In the genomic region with DNA sequence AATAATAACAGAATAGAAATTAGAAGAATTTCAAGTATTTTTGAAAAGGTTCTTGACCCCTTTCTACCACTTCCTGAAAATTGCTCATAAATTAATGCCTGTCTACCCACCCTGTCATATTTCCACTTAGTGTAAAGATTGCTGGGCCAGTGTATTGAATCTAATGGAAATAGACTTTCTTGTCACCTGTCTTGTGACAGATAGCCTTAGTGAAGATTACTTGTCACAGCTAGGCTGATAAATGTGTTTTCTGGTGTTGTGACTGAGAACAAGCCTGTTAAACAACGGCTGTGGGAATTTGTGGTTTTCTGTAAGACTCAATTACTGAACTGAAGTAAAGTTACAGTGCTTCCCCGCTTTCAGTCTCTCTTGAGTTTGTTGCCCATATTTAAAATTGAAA, we compare ENCODE assay signal across 1 cellular context.
TF ChIP-seq lines count a peak whose summit lies in the region.

No MANE protein-coding gene starts in this region.

TF ChIP-seq in GM12878, 131 proteins besides CTCF, POLR2A, EP300 and RAD21 (continued from another document):
- TF ChIP-seq, protein P1, sequence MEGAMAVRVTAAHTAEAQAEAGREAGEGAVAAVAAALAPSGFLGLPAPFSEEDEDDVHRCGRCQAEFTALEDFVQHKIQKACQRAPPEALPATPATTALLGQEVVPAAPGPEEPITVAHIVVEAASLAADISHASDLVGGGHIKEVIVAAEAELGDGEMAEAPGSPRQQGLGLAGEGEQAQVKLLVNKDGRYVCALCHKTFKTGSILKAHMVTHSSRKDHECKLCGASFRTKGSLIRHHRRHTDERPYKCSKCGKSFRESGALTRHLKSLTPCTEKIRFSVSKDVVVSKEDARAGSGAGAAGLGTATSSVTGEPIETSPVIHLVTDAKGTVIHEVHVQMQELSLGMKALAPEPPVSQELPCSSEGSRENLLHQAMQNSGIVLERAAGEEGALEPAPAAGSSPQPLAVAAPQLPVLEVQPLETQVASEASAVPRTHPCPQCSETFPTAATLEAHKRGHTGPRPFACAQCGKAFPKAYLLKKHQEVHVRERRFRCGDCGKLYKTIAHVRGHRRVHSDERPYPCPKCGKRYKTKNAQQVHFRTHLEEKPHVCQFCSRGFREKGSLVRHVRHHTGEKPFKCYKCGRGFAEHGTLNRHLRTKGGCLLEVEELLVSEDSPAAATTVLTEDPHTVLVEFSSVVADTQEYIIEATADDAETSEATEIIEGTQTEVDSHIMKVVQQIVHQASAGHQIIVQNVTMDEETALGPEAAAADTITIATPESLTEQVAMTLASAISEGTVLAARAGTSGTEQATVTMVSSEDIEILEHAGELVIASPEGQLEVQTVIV (IDR thresholded peaks at IDR 0.05; ENCODE audit: borderline replicate concordance, partially characterized antibody) = no peak
- TF ChIP-seq SMARCA5 (IDR thresholded peaks at IDR 0.05) = peak; percentile 54; the same call in 1 of the 2 replicates
- peak; percentile 91 for TF ChIP-seq IKZF1 (conservative IDR thresholded peaks at IDR 0.05)
- TF ChIP-seq, protein P2, sequence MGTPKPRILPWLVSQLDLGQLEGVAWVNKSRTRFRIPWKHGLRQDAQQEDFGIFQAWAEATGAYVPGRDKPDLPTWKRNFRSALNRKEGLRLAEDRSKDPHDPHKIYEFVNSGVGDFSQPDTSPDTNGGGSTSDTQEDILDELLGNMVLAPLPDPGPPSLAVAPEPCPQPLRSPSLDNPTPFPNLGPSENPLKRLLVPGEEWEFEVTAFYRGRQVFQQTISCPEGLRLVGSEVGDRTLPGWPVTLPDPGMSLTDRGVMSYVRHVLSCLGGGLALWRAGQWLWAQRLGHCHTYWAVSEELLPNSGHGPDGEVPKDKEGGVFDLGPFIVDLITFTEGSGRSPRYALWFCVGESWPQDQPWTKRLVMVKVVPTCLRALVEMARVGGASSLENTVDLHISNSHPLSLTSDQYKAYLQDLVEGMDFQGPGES (IDR thresholded peaks at IDR 0.05) = no peak
- TF ChIP-seq ETV6 (conservative IDR thresholded peaks at IDR 0.05 in 1 of 2, IDR thresholded peaks at IDR 0.05 in 1 of 2; ENCODE audit: borderline replicate concordance in 1 of 2, low read depth in 1 of 2) = 0 out of 4 replicates have a peak, but pooled peaks of 1 of the 2 experiments have one; percentile 57
- TF ChIP-seq CHD2 (IDR thresholded peaks at IDR 0.05; ENCODE audit: borderline replicate concordance, low read depth, low read length) = peak; percentile 66; the same call in 1 of the 2 replicates
- peak; percentile 82 for TF ChIP-seq MEF2B (IDR thresholded peaks at IDR 0.05; ENCODE audit: partially characterized antibody, poor library complexity, severe bottlenecking)
- TF ChIP-seq CREB1 (IDR thresholded peaks at IDR 0.05; ENCODE audit: low read depth) = 0 out of 2 replicates have a peak, but pooled peaks have one; percentile 23
- TF ChIP-seq, protein P3, sequence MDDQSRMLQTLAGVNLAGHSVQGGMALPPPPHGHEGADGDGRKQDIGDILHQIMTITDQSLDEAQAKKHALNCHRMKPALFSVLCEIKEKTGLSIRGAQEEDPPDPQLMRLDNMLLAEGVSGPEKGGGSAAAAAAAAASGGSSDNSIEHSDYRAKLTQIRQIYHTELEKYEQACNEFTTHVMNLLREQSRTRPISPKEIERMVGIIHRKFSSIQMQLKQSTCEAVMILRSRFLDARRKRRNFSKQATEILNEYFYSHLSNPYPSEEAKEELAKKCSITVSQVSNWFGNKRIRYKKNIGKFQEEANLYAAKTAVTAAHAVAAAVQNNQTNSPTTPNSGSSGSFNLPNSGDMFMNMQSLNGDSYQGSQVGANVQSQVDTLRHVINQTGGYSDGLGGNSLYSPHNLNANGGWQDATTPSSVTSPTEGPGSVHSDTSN (IDR thresholded peaks at IDR 0.05; ENCODE audit: insufficient replicate concordance, low read depth, low read length) = peak; percentile 92
- peak; percentile 93; the same call in 1 of the 2 replicates for TF ChIP-seq STAT3 (IDR thresholded peaks at IDR 0.05; ENCODE audit: low read depth, low read length)
- TF ChIP-seq RAD51 (IDR thresholded peaks at IDR 0.05) = peak; percentile 72; the same call in 1 of the 2 replicates
- TF ChIP-seq, protein P4, sequence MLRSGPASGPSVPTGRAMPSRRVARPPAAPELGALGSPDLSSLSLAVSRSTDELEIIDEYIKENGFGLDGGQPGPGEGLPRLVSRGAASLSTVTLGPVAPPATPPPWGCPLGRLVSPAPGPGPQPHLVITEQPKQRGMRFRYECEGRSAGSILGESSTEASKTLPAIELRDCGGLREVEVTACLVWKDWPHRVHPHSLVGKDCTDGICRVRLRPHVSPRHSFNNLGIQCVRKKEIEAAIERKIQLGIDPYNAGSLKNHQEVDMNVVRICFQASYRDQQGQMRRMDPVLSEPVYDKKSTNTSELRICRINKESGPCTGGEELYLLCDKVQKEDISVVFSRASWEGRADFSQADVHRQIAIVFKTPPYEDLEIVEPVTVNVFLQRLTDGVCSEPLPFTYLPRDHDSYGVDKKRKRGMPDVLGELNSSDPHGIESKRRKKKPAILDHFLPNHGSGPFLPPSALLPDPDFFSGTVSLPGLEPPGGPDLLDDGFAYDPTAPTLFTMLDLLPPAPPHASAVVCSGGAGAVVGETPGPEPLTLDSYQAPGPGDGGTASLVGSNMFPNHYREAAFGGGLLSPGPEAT (IDR thresholded peaks at IDR 0.05; ENCODE audit: low read depth) = peak; percentile 87
- TF ChIP-seq BCL11A (IDR thresholded peaks at IDR 0.05; ENCODE audit: low read depth, low read length) = peak; percentile 97
- no peak for TF ChIP-seq HDGF (IDR thresholded peaks at IDR 0.05)
- TF ChIP-seq, protein P5, sequence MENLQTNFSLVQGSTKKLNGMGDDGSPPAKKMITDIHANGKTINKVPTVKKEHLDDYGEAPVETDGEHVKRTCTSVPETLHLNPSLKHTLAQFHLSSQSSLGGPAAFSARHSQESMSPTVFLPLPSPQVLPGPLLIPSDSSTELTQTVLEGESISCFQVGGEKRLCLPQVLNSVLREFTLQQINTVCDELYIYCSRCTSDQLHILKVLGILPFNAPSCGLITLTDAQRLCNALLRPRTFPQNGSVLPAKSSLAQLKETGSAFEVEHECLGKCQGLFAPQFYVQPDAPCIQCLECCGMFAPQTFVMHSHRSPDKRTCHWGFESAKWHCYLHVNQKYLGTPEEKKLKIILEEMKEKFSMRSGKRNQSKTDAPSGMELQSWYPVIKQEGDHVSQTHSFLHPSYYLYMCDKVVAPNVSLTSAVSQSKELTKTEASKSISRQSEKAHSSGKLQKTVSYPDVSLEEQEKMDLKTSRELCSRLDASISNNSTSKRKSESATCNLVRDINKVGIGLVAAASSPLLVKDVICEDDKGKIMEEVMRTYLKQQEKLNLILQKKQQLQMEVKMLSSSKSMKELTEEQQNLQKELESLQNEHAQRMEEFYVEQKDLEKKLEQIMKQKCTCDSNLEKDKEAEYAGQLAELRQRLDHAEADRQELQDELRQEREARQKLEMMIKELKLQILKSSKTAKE (IDR thresholded peaks at IDR 0.05; ENCODE audit: low read depth, poor library complexity, severe bottlenecking) = peak; percentile 94
- TF ChIP-seq, protein P6, sequence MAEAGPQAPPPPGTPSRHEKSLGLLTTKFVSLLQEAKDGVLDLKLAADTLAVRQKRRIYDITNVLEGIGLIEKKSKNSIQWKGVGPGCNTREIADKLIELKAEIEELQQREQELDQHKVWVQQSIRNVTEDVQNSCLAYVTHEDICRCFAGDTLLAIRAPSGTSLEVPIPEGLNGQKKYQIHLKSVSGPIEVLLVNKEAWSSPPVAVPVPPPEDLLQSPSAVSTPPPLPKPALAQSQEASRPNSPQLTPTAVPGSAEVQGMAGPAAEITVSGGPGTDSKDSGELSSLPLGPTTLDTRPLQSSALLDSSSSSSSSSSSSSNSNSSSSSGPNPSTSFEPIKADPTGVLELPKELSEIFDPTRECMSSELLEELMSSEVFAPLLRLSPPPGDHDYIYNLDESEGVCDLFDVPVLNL (IDR thresholded peaks at IDR 0.05; ENCODE audit: low read depth, low read length) = no peak
- TF ChIP-seq POU2F2 (IDR thresholded peaks at IDR 0.05; ENCODE audit: borderline replicate concordance, low read depth, low read length) = peak; percentile 66; the same call in 1 of the 3 replicates
- TF ChIP-seq MEF2A (IDR thresholded peaks at IDR 0.05; ENCODE audit: insufficient read depth, low read depth, low read length) = no peak
- TF ChIP-seq BACH1 (IDR thresholded peaks at IDR 0.05; ENCODE audit: borderline replicate concordance) = peak; percentile 95; the same call in 1 of the 2 replicates
- peak; percentile 83 to 85; a peak in 3 of 4 replicates for TF ChIP-seq BHLHE40 (IDR thresholded peaks at IDR 0.05; ENCODE audit: borderline replicate concordance in 1 of 2, low read depth in 2 of 2, low read length in 1 of 2)
- peak; percentile 42; the same call in 1 of the 2 replicates for TF ChIP-seq IRF4 (IDR thresholded peaks at IDR 0.05; ENCODE audit: low read depth, low read length)
- TF ChIP-seq, protein P7, sequence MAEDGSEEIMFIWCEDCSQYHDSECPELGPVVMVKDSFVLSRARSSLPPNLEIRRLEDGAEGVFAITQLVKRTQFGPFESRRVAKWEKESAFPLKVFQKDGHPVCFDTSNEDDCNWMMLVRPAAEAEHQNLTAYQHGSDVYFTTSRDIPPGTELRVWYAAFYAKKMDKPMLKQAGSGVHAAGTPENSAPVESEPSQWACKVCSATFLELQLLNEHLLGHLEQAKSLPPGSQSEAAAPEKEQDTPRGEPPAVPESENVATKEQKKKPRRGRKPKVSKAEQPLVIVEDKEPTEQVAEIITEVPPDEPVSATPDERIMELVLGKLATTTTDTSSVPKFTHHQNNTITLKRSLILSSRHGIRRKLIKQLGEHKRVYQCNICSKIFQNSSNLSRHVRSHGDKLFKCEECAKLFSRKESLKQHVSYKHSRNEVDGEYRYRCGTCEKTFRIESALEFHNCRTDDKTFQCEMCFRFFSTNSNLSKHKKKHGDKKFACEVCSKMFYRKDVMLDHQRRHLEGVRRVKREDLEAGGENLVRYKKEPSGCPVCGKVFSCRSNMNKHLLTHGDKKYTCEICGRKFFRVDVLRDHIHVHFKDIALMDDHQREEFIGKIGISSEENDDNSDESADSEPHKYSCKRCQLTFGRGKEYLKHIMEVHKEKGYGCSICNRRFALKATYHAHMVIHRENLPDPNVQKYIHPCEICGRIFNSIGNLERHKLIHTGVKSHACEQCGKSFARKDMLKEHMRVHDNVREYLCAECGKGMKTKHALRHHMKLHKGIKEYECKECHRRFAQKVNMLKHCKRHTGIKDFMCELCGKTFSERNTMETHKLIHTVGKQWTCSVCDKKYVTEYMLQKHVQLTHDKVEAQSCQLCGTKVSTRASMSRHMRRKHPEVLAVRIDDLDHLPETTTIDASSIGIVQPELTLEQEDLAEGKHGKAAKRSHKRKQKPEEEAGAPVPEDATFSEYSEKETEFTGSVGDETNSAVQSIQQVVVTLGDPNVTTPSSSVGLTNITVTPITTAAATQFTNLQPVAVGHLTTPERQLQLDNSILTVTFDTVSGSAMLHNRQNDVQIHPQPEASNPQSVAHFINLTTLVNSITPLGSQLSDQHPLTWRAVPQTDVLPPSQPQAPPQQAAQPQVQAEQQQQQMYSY (CRISPR knock-in tag; IDR thresholded peaks at IDR 0.05) = no peak
- TF ChIP-seq NFYA (IDR thresholded peaks at IDR 0.05; ENCODE audit: borderline replicate concordance, low read depth, low read length) = no peak
- TF ChIP-seq ATF7 (IDR thresholded peaks at IDR 0.05; ENCODE audit: low read depth) = peak; percentile 96
- 0 out of 2 replicates have a peak, but pooled peaks have one; percentile 51 for TF ChIP-seq CREM (IDR thresholded peaks at IDR 0.05; ENCODE audit: low read depth)
- TF ChIP-seq CHD4 (IDR thresholded peaks at IDR 0.05) = no peak
- TF ChIP-seq ZBED1 (IDR thresholded peaks at IDR 0.05; ENCODE audit: borderline replicate concordance) = peak; percentile 80; the same call in 1 of the 2 replicates
- TF ChIP-seq NR2C2 (IDR thresholded peaks at IDR 0.05; ENCODE audit: borderline replicate concordance, control insufficient read depth, insufficient read length, low read depth) = no peak
